In the genomic region with DNA sequence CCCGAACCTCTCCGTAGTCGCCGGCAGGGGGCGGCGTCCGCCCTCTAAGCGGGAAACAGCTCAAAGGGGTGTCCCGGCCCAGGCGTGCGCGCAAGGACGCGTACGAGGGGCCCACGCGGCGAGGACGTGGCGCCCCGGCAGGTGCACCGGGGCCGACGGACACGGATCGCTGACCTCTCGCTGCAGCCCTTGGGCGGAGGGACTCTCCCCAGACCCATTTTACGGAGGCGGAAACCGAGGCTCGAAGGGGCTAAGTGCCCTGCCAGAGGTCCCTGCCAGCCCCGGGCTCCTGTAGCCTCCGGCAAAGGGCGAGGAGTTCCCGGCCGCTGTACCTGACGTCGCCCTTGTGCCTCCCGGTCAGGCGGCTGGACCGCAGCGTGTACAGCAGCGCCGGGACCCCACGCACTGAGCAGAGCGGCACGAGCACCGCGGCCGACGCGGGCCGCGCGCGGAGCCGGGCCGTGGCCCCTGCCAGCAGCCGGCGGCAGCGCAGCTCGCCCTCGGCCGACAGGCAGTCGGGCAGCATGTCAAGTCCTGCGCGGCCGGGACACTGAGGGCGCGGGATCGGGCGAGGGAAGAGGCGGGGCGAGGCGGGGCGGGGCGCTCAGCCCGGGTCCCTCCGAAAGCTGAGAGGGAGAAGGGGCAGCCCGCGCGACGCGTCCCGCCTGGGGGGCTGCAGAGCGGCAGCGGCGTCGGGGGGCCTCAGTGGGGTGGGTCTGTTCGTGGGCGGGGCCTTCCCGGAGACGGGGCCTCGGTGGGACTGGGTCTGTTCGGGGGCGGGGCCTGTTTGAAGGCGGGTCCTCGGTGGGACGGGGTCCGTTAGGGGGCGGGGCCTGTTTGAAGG, we compare ENCODE assay signal across 8 cellular contexts. TPM values are rescaled to one million over a fixed set of nuclear protein-coding genes. Genes with fewer than 3 reads are reported as not detected.
DNase-seq lines count a peak whose midpoint lies in the region; ATAC-seq and TF ChIP-seq lines count a peak whose summit lies in the region.

A gene with protein sequence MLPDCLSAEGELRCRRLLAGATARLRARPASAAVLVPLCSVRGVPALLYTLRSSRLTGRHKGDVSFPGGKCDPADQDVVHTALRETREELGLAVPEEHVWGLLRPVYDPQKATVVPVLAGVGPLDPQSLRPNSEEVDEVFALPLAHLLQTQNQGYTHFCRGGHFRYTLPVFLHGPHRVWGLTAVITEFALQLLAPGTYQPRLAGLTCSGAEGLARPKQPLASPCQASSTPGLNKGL (minus strand): TSS at position 552 of the 844 bp plus-strand sequence. CDS start 26 bp downstream, at position 526.

- DNase-seq in BJ (ENCODE audit: low read depth), result no peak
- peak; percentile 76 for DNase-seq in NCI-H774 (lab: John Stamatoyannopoulos, UW)
- peak; percentile 69 to 74 (median 73) for DNase-seq in activated CD8-positive, alpha-beta memory T cell treated with anti-CD3 and anti-CD28 coated beads for 48 hours (ENCODE audit: low read depth in 2 of 3, low spot score in 2 of 3)
- peak; percentile 95 for DNase-seq in endodermal cell
- DNase-seq in mesothelial cell of epicardium (ENCODE audit: low spot score in 2 of 2, unreplicated experiment in 2 of 2), result peak; percentile 68 to 98
- DNase-seq in stimulated activated CD8-positive, alpha-beta memory T cell treated with anti-CD3 and anti-CD28 coated beads, Interleukin-15, amount 100 ng/mL, for 4 hours (ENCODE audit: low read depth in 2 of 2), result peak; percentile 75 to 76

- H3K36me3 ChIP-seq in BJ (ENCODE audit: control insufficient read depth, insufficient read depth, low read length) (no peaks in the 10 kb centered on the region), endodermal cell (ENCODE audit: control insufficient read depth, insufficient read depth, low read length) (no peaks in the 10 kb centered on the region)

- ATAC-seq in GM19025 (IDR thresholded peaks at IDR 0.05; ENCODE audit: low read depth, unreplicated experiment) (peak; percentile 49), HG03280 (IDR thresholded peaks at IDR 0.05; ENCODE audit: unreplicated experiment) (peak; percentile 57)

- H3K27ac Mint-ChIP-seq in endodermal cell, result peak within 1 kb of the TSS; percentile 94
- peak within 1 kb of the TSS; percentile 85 for H3K27ac Mint-ChIP-seq in mesothelial cell of epicardium

- peak within 1 kb of the TSS; percentile 80 for H3K4me3 ChIP-seq in BJ (ENCODE audit: low read depth, low read length)
- peak within 1 kb of the TSS; percentile 78 for H3K4me3 ChIP-seq in endodermal cell (ENCODE audit: low read length)

- peak within 1 kb of the TSS; percentile 39 for H3K9ac ChIP-seq in endodermal cell (ENCODE audit: extremely low read depth, low read length, poor library complexity, severe bottlenecking)

- H3K27me3 Mint-ChIP-seq in endodermal cell (ENCODE audit: insufficient read depth), result no peaks in the 10 kb centered on the region
- H3K27me3 Mint-ChIP-seq in mesothelial cell of epicardium (ENCODE audit: low read depth), result no peaks in the 10 kb centered on the region

- peaks cover 7% of the 10 kb centered on the region for H3K4me1 Mint-ChIP-seq in endodermal cell
- H3K4me1 Mint-ChIP-seq in mesothelial cell of epicardium, result peaks cover 8% of the 10 kb centered on the region

- H3K9me3 ChIP-seq in endodermal cell (ENCODE audit: control insufficient read depth, low read length), result no peaks in the 10 kb centered on the region

- H3K9me3 Mint-ChIP-seq in endodermal cell, result no peaks in the 10 kb centered on the region
- no peaks in the 10 kb centered on the region for H3K9me3 Mint-ChIP-seq in mesothelial cell of epicardium

- peak within 1 kb of the TSS; percentile 65 for H3K4me3 Mint-ChIP-seq in endodermal cell
- H3K4me3 Mint-ChIP-seq in mesothelial cell of epicardium, result peak within 1 kb of the TSS; percentile 80

- TF ChIP-seq CTCF in BJ (IDR thresholded peaks at IDR 0.05; ENCODE audit: insufficient read depth, low read depth, low read length) (peak; percentile 86), endodermal cell (conservative IDR thresholded peaks at IDR 0.05) (peak; percentile 96), mesothelial cell of epicardium (IDR thresholded peaks at IDR 0.05; ENCODE audit: unreplicated experiment) (peak; percentile 97)

- H3K4me1 ChIP-seq in endodermal cell (ENCODE audit: control insufficient read depth, insufficient read depth, low read length), result peaks cover 8% of the 10 kb centered on the region

- POLR2A ChIA-PET in BJ (lab: Charles Lee), result no interaction called here

- CTCF ChIA-PET in BJ (lab: Yijun Ruan, JAX), result interaction anchor here (0.6 to 7.2 kb wide), 16 partner anchors 9 to 281 kb away, joined by 3 to 88 read pairs (median 3); partner anchors contain the start of genes ACY3 and TBX10

- no peaks in the 10 kb centered on the region for H3K27me3 ChIP-seq in BJ (ENCODE audit: control insufficient read depth, insufficient read depth, low read length)
- no peaks in the 10 kb centered on the region for H3K27me3 ChIP-seq in endodermal cell (ENCODE audit: control insufficient read depth, insufficient read depth, low read length, poor library complexity, severe bottlenecking)

- H3K27ac ChIP-seq in endodermal cell (ENCODE audit: low read depth, low read length), result peak within 1 kb of the TSS; percentile 83

- 1% methylated on average over 40 to 102 of the region's 102 CpGs for WGBS in endodermal cell (ENCODE audit: insufficient coverage in 1 of 2, insufficient read length in 1 of 2), 2 experiments

- H3K36me3 Mint-ChIP-seq in endodermal cell (ENCODE audit: low read depth) (peaks cover 15% of the 10 kb centered on the region), mesothelial cell of epicardium (peaks cover 14% of the 10 kb centered on the region)

RNA-seq across cellular contexts. Expression of the gene that starts here (rescaled TPM):
- 1.3 and 1.7 TPM in 2 replicates for polyA plus RNA-seq in BJ (2011; rRNA removed)
- 0.81 and 1.2 TPM in 2 replicates for polyA minus RNA-seq in BJ (2011; rRNA and poly(A)+ RNA removed)
- total RNA-seq in endodermal cell (10 to 100 TPM in 1 of 2 donors, 1 to 10 TPM in 1; 9.5 to 13.1 TPM), mesothelial cell of epicardium (5.0 to 6.2 TPM (median 5.6 TPM) in 3 replicates)
- 13.6 TPM for polyA plus RNA-seq in endodermal cell (2013, experiment 1 of 2)
- polyA plus RNA-seq in endodermal cell (2013, experiment 2 of 2), result 13.4 TPM
